21 cellular contexts compared by ENCODE assay signal in genomic region chr12:13976880-13977279, GRCh38. TPM values are rescaled to one million over a fixed set of nuclear protein-coding genes. Genes with fewer than 3 reads are reported as not detected.
"Had no signal": no experiment of that assay in that cellular context is flagged by ENCODE, and none has a peak within 500 bp of the region (broad histone marks: within the 10 kb centered on the region; RNA-seq: fewer than 3 reads in every experiment).

No MANE protein-coding gene starts in this region.

- DNase-seq: activated CD4-positive, alpha-beta T cell treated with anti-CD3 and anti-CD28 coated beads, Interleukin-2, amount 50 U/mL, for 1 hour; activated CD4-positive, CD25-positive, alpha-beta regulatory T cell treated with anti-CD3 and anti-CD28 coated beads, Interleukin-2, amount 50 U/mL, for 72 hours; activated CD8-positive, alpha-beta memory T cell treated with anti-CD3 and anti-CD28 coated beads for 24 hours; activated CD8-positive, alpha-beta memory T cell treated with anti-CD3 and anti-CD28 coated beads, Interleukin-2, amount 50 U/mL, for 48 hours; activated gamma-delta T cell; activated T-cell treated with anti-CD3 and anti-CD28 coated beads, Interleukin-2, amount 50 U/mL, for 72 hours; adrenal gland; effector CD8-positive, alpha-beta T cell; kidney; sigmoid colon; stimulated activated CD4-positive, alpha-beta T cell treated with anti-CD3 and anti-CD28 coated beads, Interleukin-4, amount 100 ng/mL, for 4 hours; upper lobe of left lung had no signal

- H3K36me3 ChIP-seq: adrenal gland, sigmoid colon, thoracic aorta, upper lobe of left lung had no signal

- ATAC-seq: activated naive CD4-positive, alpha-beta T cell treated with anti-CD3 and anti-CD28 coated beads, Interleukin-2, amount 50 U/mL, for 72 hours; activated T-cell treated with anti-CD3 and anti-CD28 coated beads, Interleukin-2, amount 50 U/mL, for 72 hours; left lobe of liver; natural killer cell treated with Interleukin-12 subunit alpha and Interleukin-12 subunit beta and Interleukin-15 and Interleukin-18, amount 100 ng/mL, for 72 hours; stimulated activated memory B cell treated with anti-CD40 and anti-IgM and Interleukin-4, amounts not matched to agents 10 μg/mL and 1 μg/mL and 100 μg/mL, for 72 hours had no signal

- H2AFZ ChIP-seq: hepatocyte had no signal

- H3K27ac ChIP-seq: adrenal gland, hepatocyte, sigmoid colon, thoracic aorta, upper lobe of left lung, VCaP had no signal

- H3K4me2 ChIP-seq: hepatocyte had no signal

- H3K4me1 ChIP-seq: adrenal gland had no signal

- H3K79me2 ChIP-seq: hepatocyte had no signal

- H3K4me3 ChIP-seq: adrenal gland, hepatocyte, sigmoid colon, thoracic aorta, upper lobe of left lung had no signal

- H3K9me3 ChIP-seq: adrenal gland, sigmoid colon, thoracic aorta, upper lobe of left lung had no signal

RNA-seq across cellular contexts. Expression of gene GRIN2B, which starts 4.5 kb away (rescaled TPM):
- total RNA-seq: activated naive CD4-positive, alpha-beta T cell treated with anti-CD3 and anti-CD28 coated beads, Interleukin-2, amount 50 U/mL, for 72 hours; activated T-cell treated with anti-CD3 and anti-CD28 coated beads, Interleukin-2, amount 50 U/mL, for 72 hours; endothelial cell of umbilical vein; left lobe of liver; lung microvascular endothelial cell; natural killer cell treated with Interleukin-12 subunit alpha and Interleukin-12 subunit beta and Interleukin-15 and Interleukin-18, amount 100 ng/mL, for 72 hours; thoracic aorta had no signal
- polyA plus RNA-seq: endothelial cell of umbilical vein had no signal
